ENCODE assay signal across 1 cellular context in genomic region chr22:40818747-40819662, GRCh38.
TF ChIP-seq lines count a peak whose summit lies in the region.

A gene with protein sequence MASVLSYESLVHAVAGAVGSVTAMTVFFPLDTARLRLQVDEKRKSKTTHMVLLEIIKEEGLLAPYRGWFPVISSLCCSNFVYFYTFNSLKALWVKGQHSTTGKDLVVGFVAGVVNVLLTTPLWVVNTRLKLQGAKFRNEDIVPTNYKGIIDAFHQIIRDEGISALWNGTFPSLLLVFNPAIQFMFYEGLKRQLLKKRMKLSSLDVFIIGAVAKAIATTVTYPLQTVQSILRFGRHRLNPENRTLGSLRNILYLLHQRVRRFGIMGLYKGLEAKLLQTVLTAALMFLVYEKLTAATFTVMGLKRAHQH (minus strand): TSS chr22:40819346. CDS start chr22:40819248, 98 bp downstream.

TF ChIP-seq in GM12878, 131 proteins besides CTCF, POLR2A, EP300 and RAD21 (continued from another document):
- no peak for TF ChIP-seq CUX1 (IDR thresholded peaks at IDR 0.05; ENCODE audit: insufficient replicate concordance, low read depth, low read length)
- no peak for TF ChIP-seq BMI1 (IDR thresholded peaks at IDR 0.05; ENCODE audit: borderline replicate concordance)
